10 cellular contexts compared by ENCODE assay signal in genomic region chr16:10961231-10961630, GRCh38. TPM values are rescaled to one million over a fixed set of nuclear protein-coding genes. Genes with fewer than 3 reads are reported as not detected.
DNase-seq lines count a peak whose midpoint lies in the region; ATAC-seq and TF ChIP-seq lines count a peak whose summit lies in the region.
"Had no signal": no experiment of that assay in that cellular context is flagged by ENCODE, and none has a peak within 500 bp of the region (broad histone marks: within the 10 kb centered on the region; RNA-seq: fewer than 3 reads in every experiment).

No MANE protein-coding gene starts in this region.

- BruUV-seq in mammary epithelial cell (replicated peaks; lab: Mats Ljungman, UMichigan) = no TSS peak

- WGBS in mammary epithelial cell (ENCODE audit: low coverage, missing lambda C conversion rate) = 62% methylated on average over 6 of the region's 7 CpGs

- ATAC-seq in activated T-cell treated with anti-CD3 and anti-CD28 coated beads, Interleukin-2, amount 50 U/mL, for 72 hours (replicated peaks in 1 of 2) = peak in 1 of 2 donors; percentile 12
- ATAC-seq in upper lobe of right lung = peak; percentile 32
- ATAC-seq in GM21786 (IDR thresholded peaks at IDR 0.05; ENCODE audit: unreplicated experiment) = no peak
- ATAC-seq in activated CD8-positive, alpha-beta memory T cell treated with anti-CD3 and anti-CD28 coated beads, Interleukin-2, amount 10 ng/mL, durations not matched to agents 7 days and 5 days = no peak

- H3K27me3 ChIP-seq in mammary epithelial cell (ENCODE audit: insufficient read depth, low read length) = no peaks in the 10 kb centered on the region
- no peaks in the 10 kb centered on the region for H3K27me3 ChIP-seq in upper lobe of right lung
- H3K27me3 ChIP-seq: thyroid gland had no signal

- no peak for TF ChIP-seq CTCF in mammary epithelial cell (conservative IDR thresholded peaks at IDR 0.05 in 1 of 2, IDR thresholded peaks at IDR 0.05 in 1 of 2; ENCODE audit: extremely low read depth in 1 of 2, insufficient read depth in 1 of 2, low read depth in 1 of 2, low read length in 2 of 2)
- no peak for TF ChIP-seq CTCF in upper lobe of right lung (IDR thresholded peaks at IDR 0.05)

- no peak overlapping the region for H2AFZ ChIP-seq in mammary epithelial cell (ENCODE audit: low read depth, low read length)

- peaks cover 19 to 37% of the 10 kb centered on the region in 2 donors for H3K36me3 Mint-ChIP-seq in activated T-cell treated with anti-CD3 and anti-CD28 coated beads, Interleukin-2, amount 50 U/mL, for 72 hours (ENCODE audit: insufficient read depth in 2 of 2)
- H3K36me3 Mint-ChIP-seq in activated CD8-positive, alpha-beta memory T cell treated with anti-CD3 and anti-CD28 coated beads, Interleukin-2, amount 10 ng/mL, durations not matched to agents 7 days and 5 days = peaks cover 25% of the 10 kb centered on the region

- H3K27ac Mint-ChIP-seq in activated T-cell treated with anti-CD3 and anti-CD28 coated beads, Interleukin-2, amount 50 U/mL, for 72 hours = peak overlapping the region; percentile 39
- H3K27ac Mint-ChIP-seq in activated CD8-positive, alpha-beta memory T cell treated with anti-CD3 and anti-CD28 coated beads, Interleukin-2, amount 10 ng/mL, durations not matched to agents 7 days and 5 days = no peak overlapping the region

- intact Hi-C loops in mammary epithelial cell (cut with micrococcal nuclease) = loop anchor here (5.0 to 10.0 kb wide), 4 partner anchors 571 to 1106 kb away; no protein-coding TSS in a partner anchor
- intact Hi-C loops in upper lobe of right lung (cut with DNase I) = loop anchor here (10.0 kb wide), 1 partner anchor 394 kb away; no protein-coding TSS in a partner anchor

- peak overlapping the region; percentile 37 for H3K4me2 ChIP-seq in mammary epithelial cell (ENCODE audit: insufficient read depth, low read depth, low read length)

- DNase-seq in activated T-cell treated with anti-CD3 and anti-CD28 coated beads, Interleukin-2, amount 50 U/mL, for 72 hours = peak; percentile 35 to 48
- no peak for DNase-seq in activated T-cell treated with anti-CD3 and anti-CD28 coated beads, Interleukin-2, amount 50 U/mL, for 1 hour
- DNase-seq in mammary epithelial cell (peak; percentile 74), kidney glomerular epithelial cell (lab: John Stamatoyannopoulos, UW) (peak; percentile 30), upper lobe of right lung (no peak), NCI-H1092 (lab: John Stamatoyannopoulos, UW) (no peak)
- DNase-seq in activated CD8-positive, alpha-beta memory T cell treated with anti-CD3 and anti-CD28 coated beads, Interleukin-2, amount 10 ng/mL, durations not matched to agents 7 days and 5 days = no peak
- DNase-seq: thyroid gland had no signal

- H3K27ac ChIP-seq in mammary epithelial cell (ENCODE audit: insufficient read depth, low read depth, low read length) (no peak overlapping the region), upper lobe of right lung (no peak overlapping the region)
- H3K27ac ChIP-seq: thyroid gland had no signal

- dilution Hi-C loops in mammary epithelial cell (cut with HindIII; ENCODE audit: low sequenced_read_pairs) = no loop called here

- no peaks in the 10 kb centered on the region for H3K27me3 Mint-ChIP-seq in activated T-cell treated with anti-CD3 and anti-CD28 coated beads, Interleukin-2, amount 50 U/mL, for 72 hours (ENCODE audit: low read depth)
- no peaks in the 10 kb centered on the region for H3K27me3 Mint-ChIP-seq in activated CD8-positive, alpha-beta memory T cell treated with anti-CD3 and anti-CD28 coated beads, Interleukin-2, amount 10 ng/mL, durations not matched to agents 7 days and 5 days
- H3K27me3 Mint-ChIP-seq: brain had no signal

- no peaks in the 10 kb centered on the region for H4K20me1 ChIP-seq in mammary epithelial cell (ENCODE audit: insufficient read depth, low read length)

- in situ Hi-C loops in mammary epithelial cell (cut with MboI; ENCODE audit: low sequenced_read_pairs in 2 of 2) = loop anchor here (5.0 to 25.0 kb wide), 6 partner anchors 296 to 751 kb away; partner anchors contain the start of genes SNN (in 1 of the 2) and SOCS1 (in 1 of the 2)

- H3K36me3 ChIP-seq in mammary epithelial cell (ENCODE audit: insufficient read depth, low read length) = peaks cover 6% of the 10 kb centered on the region
- peaks cover 39% of the 10 kb centered on the region for H3K36me3 ChIP-seq in upper lobe of right lung

- H3K9ac ChIP-seq in mammary epithelial cell (ENCODE audit: insufficient read depth, low read length) = no peak overlapping the region

- H3K4me1 Mint-ChIP-seq in activated T-cell treated with anti-CD3 and anti-CD28 coated beads, Interleukin-2, amount 50 U/mL, for 72 hours (ENCODE audit: low read depth) = peaks cover 94% of the 10 kb centered on the region
- H3K4me1 Mint-ChIP-seq in activated CD8-positive, alpha-beta memory T cell treated with anti-CD3 and anti-CD28 coated beads, Interleukin-2, amount 10 ng/mL, durations not matched to agents 7 days and 5 days = peaks cover 86% of the 10 kb centered on the region

- H3K4me3 Mint-ChIP-seq in activated T-cell treated with anti-CD3 and anti-CD28 coated beads, Interleukin-2, amount 50 U/mL, for 72 hours = peak overlapping the region; percentile 13 to 46
- no peak overlapping the region for H3K4me3 Mint-ChIP-seq in activated CD8-positive, alpha-beta memory T cell treated with anti-CD3 and anti-CD28 coated beads, Interleukin-2, amount 10 ng/mL, durations not matched to agents 7 days and 5 days
- H3K4me3 Mint-ChIP-seq: brain had no signal

- H3K79me2 ChIP-seq in mammary epithelial cell (ENCODE audit: insufficient read depth, low read length) = peaks cover 49% of the 10 kb centered on the region

- CTCF ChIA-PET in mammary epithelial cell (lab: Charles Lee; ENCODE audit: low non-redundant PET) = interaction anchor here (0.6 to 0.7 kb wide), 2 partner anchors 430 to 460 kb away, joined by 3 to 4 read pairs; no protein-coding TSS in a partner anchor
- CTCF ChIA-PET in activated CD8-positive, alpha-beta memory T cell treated with anti-CD3 and anti-CD28 coated beads, Interleukin-2, amount 10 ng/mL, durations not matched to agents 7 days and 5 days (lab: Charles Lee) = interaction anchor here (5.7 to 16.5 kb wide), 3 partner anchors 8 to 446 kb away, joined by 54 to 257 read pairs (median 72); partner anchors contain the start of gene SOCS1

- peaks cover 5% of the 10 kb centered on the region in 2 donors for H3K9me3 Mint-ChIP-seq in activated T-cell treated with anti-CD3 and anti-CD28 coated beads, Interleukin-2, amount 50 U/mL, for 72 hours
- H3K9me3 Mint-ChIP-seq in activated CD8-positive, alpha-beta memory T cell treated with anti-CD3 and anti-CD28 coated beads, Interleukin-2, amount 10 ng/mL, durations not matched to agents 7 days and 5 days (ENCODE audit: low read depth) = peaks cover 2% of the 10 kb centered on the region
- H3K9me3 Mint-ChIP-seq: brain had no signal

- H3K4me3 ChIP-seq in mammary epithelial cell (replicated peaks in 1 of 3; ENCODE audit: insufficient read depth in 1 of 3, low read depth in 2 of 3, low read length in 3 of 3) (no peak overlapping the region), upper lobe of right lung (no peak overlapping the region)
- H3K4me3 ChIP-seq: thyroid gland had no signal

- H3K9me3 ChIP-seq in mammary epithelial cell (replicated peaks; ENCODE audit: insufficient read depth, low read length) = no peaks in the 10 kb centered on the region
- no peaks in the 10 kb centered on the region for H3K9me3 ChIP-seq in upper lobe of right lung
- H3K9me3 ChIP-seq: thyroid gland had no signal

- H3K4me1 ChIP-seq in mammary epithelial cell (ENCODE audit: insufficient read depth, low read length) = peaks cover 26% of the 10 kb centered on the region
- H3K4me1 ChIP-seq in upper lobe of right lung = peaks cover 4% of the 10 kb centered on the region
- H3K4me1 ChIP-seq: thyroid gland had no signal

RNA-seq across cellular contexts. Expression of gene CLEC16A, which starts 16.9 kb away (rescaled TPM):
- 10 to 100 TPM; 29.9 to 32.3 TPM for total RNA-seq in activated T-cell treated with anti-CD3 and anti-CD28 coated beads, Interleukin-2, amount 50 U/mL, for 72 hours
- total RNA-seq in mammary epithelial cell = 10 to 100 TPM; 36.4 to 46.3 TPM
- 15.8 TPM for polyA plus RNA-seq in mammary epithelial cell
- 67.8 TPM for polyA minus RNA-seq in mammary epithelial cell
- total RNA-seq in upper lobe of right lung = 36.9 TPM
- 10 to 100 TPM; 36.5 to 55.9 TPM for total RNA-seq in activated CD8-positive, alpha-beta memory T cell treated with anti-CD3 and anti-CD28 coated beads, Interleukin-2, amount 10 ng/mL, durations not matched to agents 7 days and 5 days

RNA-seq across cellular contexts. Expression of gene DEXI, which starts 19.0 kb away (rescaled TPM):
- total RNA-seq in activated T-cell treated with anti-CD3 and anti-CD28 coated beads, Interleukin-2, amount 50 U/mL, for 72 hours = 10 to 100 TPM; 24.4 to 26.7 TPM
- 10 to 100 TPM; 34.4 to 42.5 TPM for total RNA-seq in mammary epithelial cell
- 49.3 TPM for polyA plus RNA-seq in mammary epithelial cell
- polyA minus RNA-seq in mammary epithelial cell = 21.1 TPM
- 36.3 TPM for total RNA-seq in upper lobe of right lung
- total RNA-seq in activated CD8-positive, alpha-beta memory T cell treated with anti-CD3 and anti-CD28 coated beads, Interleukin-2, amount 10 ng/mL, durations not matched to agents 7 days and 5 days = 10 to 100 TPM; 23.3 to 30.8 TPM

Comparison
In these comparisons a context has a peak if more than half of its experiments do, and no peak if none do; other contexts are left out.
1. DNase-seq: peak in activated T-cell treated with anti-CD3 and anti-CD28 coated beads, Interleukin-2, amount 50 U/mL, for 72 hours (2 of 2), mammary epithelial cell (single experiment) and kidney glomerular epithelial cell (single experiment); none in activated T-cell treated with anti-CD3 and anti-CD28 coated beads, Interleukin-2, amount 50 U/mL, for 1 hour (single experiment), upper lobe of right lung (single experiment), NCI-H1092 (single experiment) and activated CD8-positive, alpha-beta memory T cell treated with anti-CD3 and anti-CD28 coated beads, Interleukin-2, amount 10 ng/mL, durations not matched to agents 7 days and 5 days (single experiment).